In genomic region chr10:87842776-87843497, GRCh38 we compare ENCODE assay signal across 1 cellular context.
TF ChIP-seq lines count a peak whose summit lies in the region.

No MANE protein-coding gene starts in this region.

TF ChIP-seq in HepG2, 621 proteins besides CTCF, POLR2A, EP300 and RAD21:
- TF ChIP-seq TP53 (CRISPR knock-in tag; conservative IDR thresholded peaks at IDR 0.05), result peak; percentile 99
- TF ChIP-seq ZNF512B (CRISPR knock-in tag; IDR thresholded peaks at IDR 0.05; ENCODE audit: borderline replicate concordance), result no peak
- TF ChIP-seq NCOA2 (CRISPR knock-in tag; IDR thresholded peaks at IDR 0.05), result 0 out of 2 replicates have a peak, but pooled peaks have one; percentile 10
TF ChIP-seq in HepG2: peak in this region for 2.
